Comparison of ENCODE assay signal across 1 cellular context in genomic region chr16:23504076-23504452, GRCh38.
TF ChIP-seq lines count a peak whose summit lies in the region.

No MANE protein-coding gene starts in this region.

TF ChIP-seq in K562, 482 proteins besides CTCF, POLR2A, EP300 and RAD21:
- TF ChIP-seq SAP30 (IDR thresholded peaks at IDR 0.05; ENCODE audit: borderline replicate concordance, insufficient read depth, low read depth, low read length, poor library complexity, severe bottlenecking) (no peak), SP1 (CRISPR knock-in tag; IDR thresholded peaks at IDR 0.05) (0 out of 2 replicates have a peak, but pooled peaks have one; percentile 2), ZNF830 (CRISPR knock-in tag; IDR thresholded peaks at IDR 0.05) (no peak), EGR1 (conservative IDR thresholded peaks at IDR 0.05) (no peak)
